ENCODE assay signal across 8 cellular contexts in genomic region chr15:71443538-71443937, GRCh38.
DNase-seq lines count a peak whose midpoint lies in the region; ATAC-seq and TF ChIP-seq lines count a peak whose summit lies in the region.

No MANE protein-coding gene starts in this region.

- intact Hi-C loops in natural killer cell (cut with micrococcal nuclease) = loop anchor here (5.0 to 10.0 kb wide), 3 partner anchors 469 to 1969 kb away; no protein-coding TSS in a partner anchor

- ATAC-seq in natural killer cell (peak in 1 of 3 donors; percentile 34), foreskin keratinocyte (no peak), HG02798 (IDR thresholded peaks at IDR 0.05; ENCODE audit: poor library complexity, unreplicated experiment) (no peak), GM19351 (IDR thresholded peaks at IDR 0.05; ENCODE audit: unreplicated experiment) (no peak)
- no peak for ATAC-seq in natural killer cell treated with Interleukin-12 subunit alpha and Interleukin-12 subunit beta and Interleukin-15 and Interleukin-18, amount 100 ng/mL, for 72 hours

- no peaks in the 10 kb centered on the region for H3K4me1 Mint-ChIP-seq in natural killer cell
- no peaks in the 10 kb centered on the region for H3K4me1 Mint-ChIP-seq in natural killer cell treated with Interleukin-12 subunit alpha and Interleukin-12 subunit beta and Interleukin-15 and Interleukin-18, amount 100 ng/mL, for 72 hours (ENCODE audit: low read depth in 2 of 2)

- peaks cover 4 to 7% of the 10 kb centered on the region in 2 donors for H3K27me3 Mint-ChIP-seq in natural killer cell (ENCODE audit: low read depth in 2 of 2)
- H3K27me3 Mint-ChIP-seq in natural killer cell treated with Interleukin-12 subunit alpha and Interleukin-12 subunit beta and Interleukin-15 and Interleukin-18, amount 100 ng/mL, for 72 hours = peaks cover 9 to 15% of the 10 kb centered on the region in 2 donors

- peak overlapping the region; percentile 71 for H3K27ac ChIP-seq in foreskin keratinocyte

- H3K4me1 ChIP-seq in foreskin keratinocyte = peaks cover 60% of the 10 kb centered on the region

- peak; percentile 82 for TF ChIP-seq CTCF in natural killer cell (IDR thresholded peaks at IDR 0.05)
- TF ChIP-seq CTCF in foreskin keratinocyte (conservative IDR thresholded peaks at IDR 0.05) = peak; percentile 83

- H3K9me3 Mint-ChIP-seq in natural killer cell = no peaks in the 10 kb centered on the region
- H3K9me3 Mint-ChIP-seq in natural killer cell treated with Interleukin-12 subunit alpha and Interleukin-12 subunit beta and Interleukin-15 and Interleukin-18, amount 100 ng/mL, for 72 hours = no peaks in the 10 kb centered on the region

- no peak overlapping the region for H3K4me3 Mint-ChIP-seq in natural killer cell
- H3K4me3 Mint-ChIP-seq in natural killer cell treated with Interleukin-12 subunit alpha and Interleukin-12 subunit beta and Interleukin-15 and Interleukin-18, amount 100 ng/mL, for 72 hours = no peak overlapping the region

- DNase-seq in natural killer cell (no peak), NCI-H748 (lab: John Stamatoyannopoulos, UW; ENCODE audit: unreplicated experiment) (peak; percentile 50), activated T-cell treated with anti-CD3 and anti-CD28 coated beads for 24 hours (ENCODE audit: low read depth) (peak; percentile 20), foreskin keratinocyte (peak in 1 of 2 donors; percentile 53), retina (peak; percentile 42)
- no peak for DNase-seq in natural killer cell treated with Interleukin-12 subunit alpha and Interleukin-12 subunit beta and Interleukin-15 and Interleukin-18, amount 100 ng/mL, for 72 hours (ENCODE audit: low spot score)

- H3K27ac Mint-ChIP-seq in natural killer cell = no peak overlapping the region
- no peak overlapping the region for H3K27ac Mint-ChIP-seq in natural killer cell treated with Interleukin-12 subunit alpha and Interleukin-12 subunit beta and Interleukin-15 and Interleukin-18, amount 100 ng/mL, for 72 hours

- H3K36me3 Mint-ChIP-seq in natural killer cell = no peaks in the 10 kb centered on the region
- H3K36me3 Mint-ChIP-seq in natural killer cell treated with Interleukin-12 subunit alpha and Interleukin-12 subunit beta and Interleukin-15 and Interleukin-18, amount 100 ng/mL, for 72 hours = no peaks in the 10 kb centered on the region

- no peaks in the 10 kb centered on the region for H3K27me3 ChIP-seq in foreskin keratinocyte

Comparison
In these comparisons a context has a peak if more than half of its experiments do, and no peak if none do; other contexts are left out.
1. DNase-seq: peak in NCI-H748 (single experiment), activated T-cell treated with anti-CD3 and anti-CD28 coated beads for 24 hours (single experiment) and retina (single experiment); none in natural killer cell (single experiment) and natural killer cell treated with Interleukin-12 subunit alpha and Interleukin-12 subunit beta and Interleukin-15 and Interleukin-18, amount 100 ng/mL, for 72 hours (single experiment).